In the genomic region with DNA sequence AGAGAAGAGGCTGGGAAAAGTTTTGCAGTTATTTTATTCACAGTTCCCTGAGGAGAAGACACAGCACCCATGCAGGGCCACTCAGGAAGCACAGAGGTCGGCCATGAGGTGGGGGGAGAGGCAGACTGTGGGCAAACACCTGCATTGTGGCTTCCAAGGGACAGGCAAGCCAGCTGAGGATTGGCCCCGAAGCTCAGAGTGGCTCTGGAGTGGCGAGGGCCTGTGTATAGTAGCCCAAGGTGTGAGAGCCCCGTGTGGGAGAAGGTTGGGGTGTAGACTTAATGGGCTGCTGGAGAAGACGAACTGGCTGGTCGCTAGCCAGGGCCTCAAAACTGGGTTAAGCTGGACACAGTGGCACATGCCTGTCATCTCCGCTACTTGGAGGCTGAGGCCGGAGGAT, we compare ENCODE assay signal across 27 cellular contexts.
"Had no signal": no experiment of that assay in that cellular context is flagged by ENCODE, and none has a peak within 500 bp of the region (broad histone marks: within the 10 kb centered on the region; RNA-seq: fewer than 3 reads in every experiment).

No MANE protein-coding gene starts in this region.

- H3K36me3 ChIP-seq: adrenal gland, colonic mucosa, heart left ventricle had no signal

- H3K36me3 Mint-ChIP-seq: activated naive CD8-positive, alpha-beta T cell had no signal

- H3K4me1 Mint-ChIP-seq: activated B cell treated with CpG ODN at 0.5 μM for 24 hours; activated naive CD8-positive, alpha-beta T cell treated with anti-CD3 and anti-CD28 coated beads, Interleukin-2, amount 50 U/mL, for 24 hours; activated T-helper 17 cell treated with anti-CD3 and anti-CD28 coated beads, Interleukin-2, amount 50 U/mL, for 72 hours had no signal

- H3K27me3 ChIP-seq: adrenal gland, body of pancreas, colonic mucosa, heart left ventricle had no signal

- H3K27me3 Mint-ChIP-seq: activated CD8-positive, alpha-beta T cell treated with anti-CD3 and anti-CD28 coated beads for 36 hours had no signal

- H3K9me3 Mint-ChIP-seq: activated B cell treated with CpG ODN at 0.5 μM for 24 hours; activated CD8-positive, alpha-beta T cell treated with anti-CD3 and anti-CD28 coated beads for 36 hours; activated naive CD8-positive, alpha-beta T cell treated with anti-CD3 and anti-CD28 coated beads, Interleukin-2, amount 50 U/mL, for 24 hours; activated T-cell treated with anti-CD3 and anti-CD28 coated beads, Interleukin-2, amount 50 U/mL, for 4 hours; activated T-helper 17 cell treated with anti-CD3 and anti-CD28 coated beads, Interleukin-2, amount 50 U/mL, for 72 hours had no signal

- H3K9me3 ChIP-seq: adrenal gland, body of pancreas, colonic mucosa, heart left ventricle had no signal

- H3K27ac ChIP-seq: adrenal gland, body of pancreas, colonic mucosa, epithelial cell of prostate, heart left ventricle had no signal

- H3K4me3 Mint-ChIP-seq: activated B cell treated with CpG ODN at 0.5 μM for 24 hours; activated CD8-positive, alpha-beta T cell treated with anti-CD3 and anti-CD28 coated beads for 36 hours; activated naive CD8-positive, alpha-beta T cell; activated naive CD8-positive, alpha-beta T cell treated with anti-CD3 and anti-CD28 coated beads, Interleukin-2, amount 50 U/mL, for 24 hours; activated T-cell treated with anti-CD3 and anti-CD28 coated beads, Interleukin-2, amount 50 U/mL, for 4 hours; activated T-helper 17 cell treated with anti-CD3 and anti-CD28 coated beads, Interleukin-2, amount 50 U/mL, for 72 hours had no signal

- H3K4me1 ChIP-seq: adrenal gland, colonic mucosa had no signal

- H3K27ac Mint-ChIP-seq: activated B cell treated with CpG ODN at 0.5 μM for 24 hours; activated CD8-positive, alpha-beta T cell treated with anti-CD3 and anti-CD28 coated beads for 36 hours; activated naive CD8-positive, alpha-beta T cell; activated naive CD8-positive, alpha-beta T cell treated with anti-CD3 and anti-CD28 coated beads, Interleukin-2, amount 50 U/mL, for 24 hours; activated T-helper 17 cell treated with anti-CD3 and anti-CD28 coated beads, Interleukin-2, amount 50 U/mL, for 72 hours had no signal

- ATAC-seq: activated CD4-positive, CD25-positive, alpha-beta regulatory T cell treated with anti-CD3 and anti-CD28 coated beads, Interleukin-2, amount 50 U/mL, for 24 hours; activated CD8-positive, alpha-beta T cell treated with anti-CD3 and anti-CD28 coated beads for 36 hours; activated naive CD8-positive, alpha-beta T cell treated with anti-CD3 and anti-CD28 coated beads, Interleukin-2, amount 50 U/mL, for 24 hours; activated T-cell treated with anti-CD3 and anti-CD28 coated beads, Interleukin-2, amount 50 U/mL, for 4 hours; activated T-helper 17 cell treated with anti-CD3 and anti-CD28 coated beads, Interleukin-2, amount 50 U/mL, for 72 hours; body of pancreas; heart left ventricle had no signal

- DNase-seq: activated B cell treated with CpG ODN at 0.5 μM for 24 hours; activated CD4-positive, alpha-beta T cell treated with anti-CD3 and anti-CD28 coated beads for 48 hours; activated CD4-positive, alpha-beta T cell treated with anti-CD3 and anti-CD28 coated beads, Interleukin-2, amount 50 U/mL, for 1 hour; activated CD4-positive, alpha-beta T cell treated with anti-CD3 and anti-CD28 coated beads, Interleukin-2, amount 50 U/mL, for 48 hours; activated CD8-positive, alpha-beta memory T cell treated with anti-CD3 and anti-CD28 coated beads for 24 hours; activated CD8-positive, alpha-beta T cell treated with anti-CD3 and anti-CD28 coated beads for 36 hours; activated effector memory CD4-positive, alpha-beta T cell treated with Interleukin-2 at 50 U/mL for 16 hours; activated gamma-delta T cell treated with Interleukin-2 at 50 U/mL for 16 hours; activated naive CD4-positive, alpha-beta T cell treated with anti-CD3 and anti-CD28 coated beads, Interleukin-2, amount 50 U/mL, for 16 hours; activated naive CD4-positive, alpha-beta T cell treated with Interleukin-2 at 50 U/mL for 16 hours; activated naive CD8-positive, alpha-beta T cell treated with anti-CD3 and anti-CD28 coated beads, Interleukin-2, amount 50 U/mL, for 24 hours; activated T-cell treated with anti-CD3 and anti-CD28 coated beads, Interleukin-2, amount 50 U/mL, for 4 hours; adrenal gland; amygdala; aorta; body of pancreas; central memory CD4-positive, alpha-beta T cell; cerebellar nuclear complex; colonic mucosa; effector CD8-positive, alpha-beta T cell; foreskin fibroblast; heart left ventricle; T-helper 2 cell had no signal

- H3K4me3 ChIP-seq: adrenal gland, body of pancreas, colonic mucosa, heart left ventricle had no signal
